In genomic region chr1:16904560-16905111, GRCh38 we compare ENCODE assay signal across 8 cellular contexts.
DNase-seq lines count a peak whose midpoint lies in the region; ATAC-seq lines count a peak whose summit lies in the region.

No MANE protein-coding gene starts in this region.

- ATAC-seq in GM19035 (IDR thresholded peaks at IDR 0.05; ENCODE audit: unreplicated experiment): peak; percentile 89
- peak; percentile 91 for ATAC-seq in HG03354 (IDR thresholded peaks at IDR 0.05; ENCODE audit: poor library complexity, severe bottlenecking, unreplicated experiment)
- ATAC-seq in activated CD4-positive, CD25-positive, alpha-beta regulatory T cell treated with anti-CD3 and anti-CD28 coated beads, Interleukin-2, amount 50 U/mL, for 24 hours: peak; percentile 88 to 91

- DNase-seq in AG08396 (ENCODE audit: low spot score) (peak; percentile 88), NCI-H446 (lab: John Stamatoyannopoulos, UW) (peak; percentile 99 to 100), kidney tubule cell (ENCODE audit: low spot score) (peak; percentile 96)
- peak; percentile 93 to 99 for DNase-seq in stimulated activated CD4-positive, alpha-beta T cell treated with anti-CD3 and anti-CD28 coated beads, Interleukin-1b, Interleukin-23, amount 100 ng/mL, for 1 hour (ENCODE audit: low read depth in 2 of 2)

- peak overlapping the region; percentile 100 for H3K27ac ChIP-seq in cingulate gyrus (ENCODE audit: low read depth, low read length)

Comparison
In these comparisons a context has a peak if more than half of its experiments do, and no peak if none do; other contexts are left out.
1. Peak in every context shown above with its lines: DNase-seq, ATAC-seq and H3K27ac ChIP-seq.